Comparison of ENCODE assay signal across 3 cellular contexts in the genomic region with DNA sequence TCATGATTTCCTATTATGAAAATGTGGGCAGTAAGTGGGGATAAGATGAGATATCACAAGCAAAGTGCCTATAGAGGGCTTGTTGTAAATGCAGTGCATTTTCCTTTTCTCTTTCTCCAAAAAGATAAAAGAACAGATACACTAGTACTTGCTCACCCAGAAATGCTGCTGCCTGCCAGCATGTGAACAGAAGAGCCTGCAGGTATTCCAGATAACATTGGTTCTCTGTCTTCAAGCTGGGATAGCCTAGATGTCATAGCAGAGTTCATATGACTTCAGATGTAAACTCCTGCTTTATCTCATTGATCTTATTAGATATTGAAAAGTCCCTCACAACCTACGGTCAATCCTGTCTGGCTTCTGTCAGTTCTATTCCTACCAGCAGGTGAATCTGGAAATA.
"Had no signal": no experiment of that assay in that cellular context is flagged by ENCODE, and none has a peak within 500 bp of the region (broad histone marks: within the 10 kb centered on the region; RNA-seq: fewer than 3 reads in every experiment).

No MANE protein-coding gene starts in this region.

- DNase-seq: GDM1, GF-D8 had no signal

- H3K4me3 ChIP-seq: GM12878 had no signal

- ATAC-seq: GM12878 had no signal
